Comparison of ENCODE assay signal across 10 cellular contexts in the genomic region with DNA sequence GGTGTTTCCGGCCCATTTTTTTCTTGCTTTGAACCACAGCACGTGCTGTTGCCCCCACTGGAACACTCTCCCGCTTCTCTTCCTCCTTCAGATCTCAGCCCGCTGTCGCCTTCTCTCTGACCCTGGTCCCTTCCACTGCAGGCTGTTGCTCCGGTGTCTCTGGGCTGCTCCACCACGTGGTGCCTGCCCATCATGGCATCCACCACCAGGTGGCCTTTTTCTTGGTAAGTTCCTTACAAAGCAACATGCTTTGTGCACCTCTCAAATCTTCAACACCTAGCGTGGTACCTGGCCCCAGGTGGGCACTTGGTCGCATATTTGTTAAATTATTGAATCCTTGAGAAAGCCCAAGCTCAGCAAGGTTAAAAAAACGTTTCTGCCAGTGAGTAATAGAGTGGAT. TPM values are rescaled to one million over a fixed set of nuclear protein-coding genes. Genes with fewer than 3 reads are reported as not detected.
DNase-seq lines count a peak whose midpoint lies in the region; ATAC-seq, FAIRE-seq and TF ChIP-seq lines count a peak whose summit lies in the region.
"Had no signal": no experiment of that assay in that cellular context is flagged by ENCODE, and none has a peak within 500 bp of the region (broad histone marks: within the 10 kb centered on the region; RNA-seq: fewer than 3 reads in every experiment).

No MANE protein-coding gene starts in this region.

- H3K4me1 Mint-ChIP-seq in GM23338, result peaks cover 48% of the 10 kb centered on the region
- H3K4me1 Mint-ChIP-seq: activated naive CD8-positive, alpha-beta T cell treated with anti-CD3 and anti-CD28 coated beads, Interleukin-2, amount 10 ng/mL, durations not matched to agents 7 days and 5 days had no signal

- H3K4me2 ChIP-seq in GM23338, result peak overlapping the region; percentile 67
- H3K4me2 ChIP-seq in keratinocyte (ENCODE audit: control insufficient read depth, extremely low read depth, insufficient read depth, low read depth, low read length), result no peak overlapping the region

- H3K36me3 ChIP-seq in GM23338 (ENCODE audit: insufficient read depth) (no peaks in the 10 kb centered on the region; the same call in none of the 2 replicates), keratinocyte (ENCODE audit: control insufficient read depth in 2 of 2, extremely low read depth in 1 of 2, insufficient read depth in 2 of 2, low read length in 2 of 2) (no peaks in the 10 kb centered on the region)
- H3K36me3 ChIP-seq: left lung had no signal

- peaks cover 11% of the 10 kb centered on the region for H3K9me2 ChIP-seq in GM23338 (ENCODE audit: insufficient read depth)

- H3K79me2 ChIP-seq in GM23338 (replicated peaks; ENCODE audit: insufficient read depth) (peaks cover 30% of the 10 kb centered on the region), keratinocyte (ENCODE audit: control insufficient read depth, insufficient read depth, low read length) (no peaks in the 10 kb centered on the region)

- no peaks in the 10 kb centered on the region for H3K9me3 ChIP-seq in keratinocyte (ENCODE audit: control insufficient read depth, low read depth, low read length)
- H3K9me3 ChIP-seq: left lung had no signal

- DNase-seq in GM23338 (ENCODE audit: low spot score) (peak; percentile 84), keratinocyte (ENCODE audit: low read depth, low spot score) (no peak), SKM-1 (lab: John Stamatoyannopoulos, UW; ENCODE audit: unreplicated experiment) (no peak), urothelium cell line (ENCODE audit: low spot score) (no peak)
- DNase-seq: activated naive CD8-positive, alpha-beta T cell treated with anti-CD3 and anti-CD28 coated beads, Interleukin-2, amount 10 ng/mL, durations not matched to agents 7 days and 5 days; left lung had no signal

- peaks cover 25% of the 10 kb centered on the region for H3K4me1 ChIP-seq in GM23338 (ENCODE audit: insufficient read depth)
- no peaks in the 10 kb centered on the region for H3K4me1 ChIP-seq in keratinocyte (ENCODE audit: control insufficient read depth, extremely low read depth, insufficient read depth, low read length)
- H3K4me1 ChIP-seq: left lung had no signal

- peaks cover 15% of the 10 kb centered on the region for H3K27me3 Mint-ChIP-seq in GM23338 (ENCODE audit: insufficient read depth, low read depth, poor library complexity)

- H3K9me3 Mint-ChIP-seq in GM23338, result no peaks in the 10 kb centered on the region
- H3K9me3 Mint-ChIP-seq: activated naive CD8-positive, alpha-beta T cell treated with anti-CD3 and anti-CD28 coated beads, Interleukin-2, amount 10 ng/mL, durations not matched to agents 7 days and 5 days had no signal

- no peak overlapping the region for H3K9ac ChIP-seq in keratinocyte (ENCODE audit: control insufficient read depth, extremely low read depth, insufficient read depth, low read length)

- H4K20me1 ChIP-seq in GM23338 (replicated peaks; ENCODE audit: insufficient read depth), result peaks cover 1% of the 10 kb centered on the region; the same call in 1 of the 2 replicates
- H4K20me1 ChIP-seq in keratinocyte (ENCODE audit: control insufficient read depth, extremely low read depth, insufficient read depth, low read length), result no peaks in the 10 kb centered on the region

- no peak overlapping the region for H3K27ac Mint-ChIP-seq in GM23338
- H3K27ac Mint-ChIP-seq: activated naive CD8-positive, alpha-beta T cell treated with anti-CD3 and anti-CD28 coated beads, Interleukin-2, amount 10 ng/mL, durations not matched to agents 7 days and 5 days had no signal

- TF ChIP-seq CTCF in C4-2B (conservative IDR thresholded peaks at IDR 0.05) (peak; percentile 75), GM23338 (conservative IDR thresholded peaks at IDR 0.05; ENCODE audit: low read depth in 2 of 2) (peak; percentile 67), VCaP (conservative IDR thresholded peaks at IDR 0.05) (peak; percentile 66), keratinocyte (optimal IDR thresholded peaks at IDR 0.05 in 1 of 3, IDR thresholded peaks at IDR 0.05 in 1 of 3, conservative IDR thresholded peaks at IDR 0.05 in 1 of 3; ENCODE audit: extremely low read depth in 1 of 3, insufficient read depth in 2 of 3, low read length in 3 of 3) (peak; percentile 31 to 39 (median 32))

- H3F3A ChIP-seq in GM23338 (replicated peaks; ENCODE audit: low read depth), result no peaks in the 10 kb centered on the region; the same call in 1 of the 2 replicates

- H3K27me3 ChIP-seq in GM23338 (ENCODE audit: insufficient read depth) (no peaks in the 10 kb centered on the region), keratinocyte (ENCODE audit: control insufficient read depth, extremely low read depth, insufficient read depth, low read length) (no peaks in the 10 kb centered on the region)

- no peak overlapping the region for H3K27ac ChIP-seq in C4-2B
- H3K27ac ChIP-seq in GM23338 (ENCODE audit: low read depth), result peak overlapping the region; percentile 93; the same call in 1 of the 2 replicates
- H3K27ac ChIP-seq in VCaP, result no peak overlapping the region
- H3K27ac ChIP-seq in keratinocyte (ENCODE audit: control insufficient read depth, insufficient read depth, low read length), result no peak overlapping the region
- H3K27ac ChIP-seq: left lung had no signal

- H2AFZ ChIP-seq in GM23338, result no peak overlapping the region
- H2AFZ ChIP-seq in keratinocyte (ENCODE audit: control insufficient read depth, low read length), result no peak overlapping the region

- H3K9me1 ChIP-seq in keratinocyte (ENCODE audit: control insufficient read depth, extremely low read depth, insufficient read depth, low read length), result no peaks in the 10 kb centered on the region

- peaks cover 25% of the 10 kb centered on the region for H3K36me3 Mint-ChIP-seq in GM23338 (ENCODE audit: low read depth)
- H3K36me3 Mint-ChIP-seq: activated naive CD8-positive, alpha-beta T cell treated with anti-CD3 and anti-CD28 coated beads, Interleukin-2, amount 10 ng/mL, durations not matched to agents 7 days and 5 days had no signal

- FAIRE-seq in keratinocyte (lab: Jason Lieb, UNC) (no peak), urothelium cell line (lab: Jason Lieb, UNC) (no peak)

- ATAC-seq in GM23338 (peak; percentile 87), GM21515 (IDR thresholded peaks at IDR 0.05; ENCODE audit: unreplicated experiment) (no peak), GM18498 (IDR thresholded peaks at IDR 0.05; ENCODE audit: unreplicated experiment) (no peak)
- ATAC-seq: left lung had no signal

- H3K4me3 ChIP-seq in GM23338 (no peak overlapping the region), keratinocyte (ENCODE audit: control insufficient read depth in 2 of 3, extremely low read depth in 1 of 3, insufficient read depth in 2 of 3, low read depth in 1 of 3, low read length in 3 of 3) (no peak overlapping the region)
- H3K4me3 ChIP-seq: left lung had no signal

- dilution Hi-C loops in keratinocyte (cut with MboI; ENCODE audit: extremely low pct_ligation_motif_present, low sequenced_read_pairs), result no loop called here

- H3K4me3 Mint-ChIP-seq in GM23338, result no peak overlapping the region
- H3K4me3 Mint-ChIP-seq: activated naive CD8-positive, alpha-beta T cell treated with anti-CD3 and anti-CD28 coated beads, Interleukin-2, amount 10 ng/mL, durations not matched to agents 7 days and 5 days had no signal

TF ChIP-seq in GM23338, 12 proteins besides CTCF, POLR2A, EP300 and RAD21 (continues in another document):
- no peak for TF ChIP-seq CREB1 (CRISPR knock-in tag; IDR thresholded peaks at IDR 0.05; ENCODE audit: low read depth)
- TF ChIP-seq NANOG (IDR thresholded peaks at IDR 0.05; ENCODE audit: borderline replicate concordance), result no peak
- TF ChIP-seq, protein P1, sequence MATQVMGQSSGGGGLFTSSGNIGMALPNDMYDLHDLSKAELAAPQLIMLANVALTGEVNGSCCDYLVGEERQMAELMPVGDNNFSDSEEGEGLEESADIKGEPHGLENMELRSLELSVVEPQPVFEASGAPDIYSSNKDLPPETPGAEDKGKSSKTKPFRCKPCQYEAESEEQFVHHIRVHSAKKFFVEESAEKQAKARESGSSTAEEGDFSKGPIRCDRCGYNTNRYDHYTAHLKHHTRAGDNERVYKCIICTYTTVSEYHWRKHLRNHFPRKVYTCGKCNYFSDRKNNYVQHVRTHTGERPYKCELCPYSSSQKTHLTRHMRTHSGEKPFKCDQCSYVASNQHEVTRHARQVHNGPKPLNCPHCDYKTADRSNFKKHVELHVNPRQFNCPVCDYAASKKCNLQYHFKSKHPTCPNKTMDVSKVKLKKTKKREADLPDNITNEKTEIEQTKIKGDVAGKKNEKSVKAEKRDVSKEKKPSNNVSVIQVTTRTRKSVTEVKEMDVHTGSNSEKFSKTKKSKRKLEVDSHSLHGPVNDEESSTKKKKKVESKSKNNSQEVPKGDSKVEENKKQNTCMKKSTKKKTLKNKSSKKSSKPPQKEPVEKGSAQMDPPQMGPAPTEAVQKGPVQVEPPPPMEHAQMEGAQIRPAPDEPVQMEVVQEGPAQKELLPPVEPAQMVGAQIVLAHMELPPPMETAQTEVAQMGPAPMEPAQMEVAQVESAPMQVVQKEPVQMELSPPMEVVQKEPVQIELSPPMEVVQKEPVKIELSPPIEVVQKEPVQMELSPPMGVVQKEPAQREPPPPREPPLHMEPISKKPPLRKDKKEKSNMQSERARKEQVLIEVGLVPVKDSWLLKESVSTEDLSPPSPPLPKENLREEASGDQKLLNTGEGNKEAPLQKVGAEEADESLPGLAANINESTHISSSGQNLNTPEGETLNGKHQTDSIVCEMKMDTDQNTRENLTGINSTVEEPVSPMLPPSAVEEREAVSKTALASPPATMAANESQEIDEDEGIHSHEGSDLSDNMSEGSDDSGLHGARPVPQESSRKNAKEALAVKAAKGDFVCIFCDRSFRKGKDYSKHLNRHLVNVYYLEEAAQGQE (IDR thresholded peaks at IDR 0.05; ENCODE audit: unreplicated experiment), result no peak
- no peak for TF ChIP-seq EZH2phosphoT487 (IDR thresholded peaks at IDR 0.05; ENCODE audit: unreplicated experiment)
- no peak for TF ChIP-seq ZNF114 (CRISPR knock-in tag; IDR thresholded peaks at IDR 0.05)

RNA-seq across cellular contexts. Expression of a gene that starts 19.1 kb away (rescaled TPM):
- total RNA-seq in GM23338 (2014; rRNA removed; shearing (Covaris generic)), result 54.1 and 56.2 TPM in 2 replicates
- polyA plus RNA-seq in GM23338 (2016; fragmentation: Nextera tagmentation; extraction: Ambion mirVana) (21.8 and 23.1 TPM in 2 replicates), keratinocyte (not detected in 3 replicates)
- polyA plus RNA-seq in keratinocyte (2011; ENCODE audit: low read depth), result not detected
- polyA plus RNA-seq in keratinocyte (2011; cell fraction: cytosol; rRNA removed), result not detected in 2 replicates
- polyA plus RNA-seq in keratinocyte (2011; cell fraction: nucleus; rRNA removed), result not detected in 2 replicates
- polyA plus RNA-seq in keratinocyte (2012; ENCODE audit: low replicate concordance), result not detected in 2 replicates
- not detected in 3 replicates for polyA minus RNA-seq in keratinocyte
- not detected for polyA minus RNA-seq in keratinocyte (2011; cell fraction: cytosol; rRNA and poly(A)+ RNA removed)
- not detected in 2 replicates for polyA minus RNA-seq in keratinocyte (2011; cell fraction: nucleus; rRNA and poly(A)+ RNA removed)
- total RNA-seq: activated naive CD8-positive, alpha-beta T cell treated with anti-CD3 and anti-CD28 coated beads, Interleukin-2, amount 10 ng/mL, durations not matched to agents 7 days and 5 days; left lung had no signal

Comparison
In these comparisons a context has a peak if more than half of its experiments do, and no peak if none do; other contexts are left out.
1. RNA of a gene that starts 19.1 kb away (polyA plus RNA-seq): 21.8 to 23.1 TPM in GM23338; not detected in keratinocyte; every median in the first group is over 10 times any median in the second.
2. Peak in every context shown above with its lines, with median percentiles within 50 percentile points of each other: CTCF ChIP-seq.